Comparison of ENCODE assay signal across 10 cellular contexts in the genomic region with DNA sequence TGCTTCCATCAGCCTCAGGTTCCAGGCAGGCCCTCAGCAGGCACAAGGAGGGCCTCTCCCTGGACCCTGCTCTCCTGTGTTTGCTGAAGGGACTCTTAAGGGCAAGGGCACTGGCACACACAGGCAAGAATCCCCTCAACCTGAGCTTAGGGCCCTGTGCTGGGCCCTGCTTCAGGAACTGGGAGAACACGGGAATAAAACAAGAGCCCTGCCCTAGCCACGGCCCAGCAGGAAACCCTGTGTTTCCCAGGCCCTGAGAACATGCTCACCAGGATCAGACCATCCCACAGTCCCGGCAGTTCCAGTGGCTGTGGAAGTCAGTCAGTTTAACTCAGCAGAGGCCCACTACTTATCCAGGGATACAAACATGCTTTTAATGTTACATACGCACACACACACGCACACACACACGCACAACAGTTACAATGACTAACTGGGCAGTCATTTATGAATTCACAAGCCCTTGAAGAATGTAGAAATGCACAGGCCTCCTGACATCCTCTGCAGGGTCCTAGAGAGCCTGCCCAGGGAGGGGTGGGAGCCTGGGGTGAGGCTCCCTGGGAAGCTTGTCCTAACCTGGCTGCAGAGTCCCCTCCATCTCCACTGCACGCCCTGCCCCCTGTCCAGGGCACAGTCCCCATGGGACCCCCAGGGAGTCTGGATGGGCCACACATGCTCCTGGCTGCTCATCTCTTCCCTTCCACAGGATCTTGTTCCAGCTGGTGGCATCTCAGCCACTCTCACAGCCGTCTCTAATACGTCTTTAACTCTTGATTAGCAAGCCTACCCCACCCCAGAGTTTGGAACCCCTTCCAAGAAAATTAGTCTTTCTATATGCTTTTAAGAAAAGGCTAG.
"Had no signal": no experiment of that assay in that cellular context is flagged by ENCODE, and none has a peak within 500 bp of the region (broad histone marks: within the 10 kb centered on the region; RNA-seq: fewer than 3 reads in every experiment).

No MANE protein-coding gene starts in this region.

- H3K36me3 ChIP-seq: adrenal gland, tibial nerve had no signal

- H3K27ac ChIP-seq: adrenal gland, skin epidermis, tibial nerve had no signal

- H3K4me1 ChIP-seq: adrenal gland, tibial nerve had no signal

- ATAC-seq: left colon, SK-N-SH treated with all-trans-retinoic acid at 6 μM for 48 hours had no signal

- H3K4me3 ChIP-seq: adrenal gland, skin epidermis, tibial nerve had no signal

- H3K9me3 ChIP-seq: adrenal gland, tibial nerve had no signal

- DNase-seq: activated B cell treated with CpG ODN at 0.5 μM for 24 hours; activated CD4-positive, alpha-beta T cell treated with anti-CD3 and anti-CD28 coated beads, Interleukin-2, amount 10 ng/mL, durations not matched to agents 24 days and 14 days; activated naive CD4-positive, alpha-beta T cell treated with anti-CD3 and anti-CD28 coated beads for 36 hours; central memory CD4-positive, alpha-beta T cell; hypothalamus; left colon had no signal

- H3K27me3 ChIP-seq: adrenal gland, tibial nerve had no signal
